28 cellular contexts compared by ENCODE assay signal in genomic region chr11:60938500-60938899, GRCh38. TPM values are rescaled to one million over a fixed set of nuclear protein-coding genes. Genes with fewer than 3 reads are reported as not detected.
DNase-seq lines count a peak whose midpoint lies in the region; ATAC-seq, FAIRE-seq and TF ChIP-seq lines count a peak whose summit lies in the region.
"Had no signal": no experiment of that assay in that cellular context is flagged by ENCODE, and none has a peak within 500 bp of the region (broad histone marks: within the 10 kb centered on the region; RNA-seq: fewer than 3 reads in every experiment).

No MANE protein-coding gene starts in this region.

- no peaks in the 10 kb centered on the region for H3K9me2 ChIP-seq in GM23338 (ENCODE audit: insufficient read depth)

- H3K79me2 ChIP-seq in GM23338 (replicated peaks; ENCODE audit: insufficient read depth) (no peaks in the 10 kb centered on the region), osteoblast (ENCODE audit: insufficient read depth, low read length) (no peaks in the 10 kb centered on the region)

- H4K20me1 ChIP-seq in GM23338 (replicated peaks; ENCODE audit: insufficient read depth) (no peaks in the 10 kb centered on the region; the same call in 1 of the 2 replicates), osteoblast (ENCODE audit: insufficient read depth, low read length) (no peaks in the 10 kb centered on the region)
- H4K20me1 ChIP-seq: BLaER1 had no signal

- H3K27me3 Mint-ChIP-seq in GM23338 (ENCODE audit: insufficient read depth, low read depth, poor library complexity) (peaks cover 9% of the 10 kb centered on the region), brain (peaks cover 3% of the 10 kb centered on the region)
- H3K27me3 Mint-ChIP-seq: CD4-positive, alpha-beta T cell had no signal

- POLR2A ChIA-PET in HEK293 (lab: Yijun Ruan, JAX), result interaction anchor here (0.6 to 1.0 kb wide), 2 partner anchors 15 to 379 kb away, joined by 3 read pairs; no protein-coding TSS in a partner anchor

- H3F3A ChIP-seq in GM23338 (replicated peaks; ENCODE audit: low read depth), result no peaks in the 10 kb centered on the region

- H3K36me3 ChIP-seq in GM23338 (ENCODE audit: insufficient read depth), result no peaks in the 10 kb centered on the region
- peaks cover 0 to 25% of the 10 kb centered on the region in 2 experiments; a peak in 1 of 3 replicates for H3K36me3 ChIP-seq in HEK293 (ENCODE audit: control insufficient read depth in 2 of 2, insufficient read depth in 1 of 2, low read length in 2 of 2)
- no peaks in the 10 kb centered on the region for H3K36me3 ChIP-seq in osteoblast (ENCODE audit: insufficient read depth, low read length)

- H3K27ac Mint-ChIP-seq in GM23338 (peak overlapping the region; percentile 6; the same call in 1 of the 2 replicates), brain (peak overlapping the region in 4 of 5 experiments; percentile 48 to 88 (median 72))
- H3K27ac Mint-ChIP-seq: CD4-positive, alpha-beta T cell; HFFc6 had no signal

- DNase-seq in GM23338 (ENCODE audit: low spot score) (no peak), osteoblast (ENCODE audit: insufficient read length, low spot score, missing footprints) (peak; percentile 84), epidermal melanocyte (ENCODE audit: insufficient read length, low spot score) (no peak), GM12891 (ENCODE audit: insufficient read length, low spot score) (no peak), NCI-H345 treated with DMSO at 0.1 percent for 48 hours (lab: John Stamatoyannopoulos, UW; ENCODE audit: unreplicated experiment) (no peak)
- DNase-seq: CD4-positive, alpha-beta T cell; COR-L47; DND-41; HFFc6; KBM-7; MM.1S; NCI-H1092; NCI-H1436; NCI-H187 treated with DMSO at 0.1 percent for 48 hours; NCI-H446 treated with DMSO at 0.1 percent for 48 hours; NCI-H526 treated with DMSO at 0.1 percent for 48 hours had no signal

- H3K4me2 ChIP-seq in GM23338 (no peak overlapping the region), osteoblast (ENCODE audit: insufficient read depth, low read length) (no peak overlapping the region)
- H3K4me2 ChIP-seq: BLaER1 had no signal

- no peak overlapping the region for H3K4me3 Mint-ChIP-seq in GM23338
- H3K4me3 Mint-ChIP-seq in brain, result no peak overlapping the region
- H3K4me3 Mint-ChIP-seq: CD4-positive, alpha-beta T cell; HFFc6 had no signal

- H3K4me3 ChIP-seq in GM23338 (no peak overlapping the region), HEK293 (ENCODE audit: low read depth, low read length) (no peak overlapping the region), osteoblast (ENCODE audit: insufficient read depth, low read length) (no peak overlapping the region)
- H3K4me3 ChIP-seq: BLaER1 had no signal

- TF ChIP-seq POLR2A in GM12891 (IDR thresholded peaks at IDR 0.05; ENCODE audit: low read depth, low read length), result no peak

- H3K36me3 Mint-ChIP-seq in GM23338 (ENCODE audit: low read depth) (peaks cover 19% of the 10 kb centered on the region), brain (peaks cover 15% of the 10 kb centered on the region)

- H3K4me1 ChIP-seq in GM23338 (ENCODE audit: insufficient read depth), result no peaks in the 10 kb centered on the region
- H3K4me1 ChIP-seq in HEK293 (ENCODE audit: control insufficient read depth, insufficient read depth, low read length), result no peaks in the 10 kb centered on the region
- H3K4me1 ChIP-seq in osteoblast (ENCODE audit: insufficient read depth, low read length), result no peaks in the 10 kb centered on the region

- no peak for FAIRE-seq in GM12891 (lab: Jason Lieb, UNC)
- FAIRE-seq: GM12892, GM19239, H1, HepG2 had no signal

- H3K27me3 ChIP-seq in GM23338 (ENCODE audit: insufficient read depth), result no peaks in the 10 kb centered on the region
- no peaks in the 10 kb centered on the region for H3K27me3 ChIP-seq in osteoblast (ENCODE audit: insufficient read depth, low read length)
- H3K27me3 ChIP-seq: BLaER1 had no signal

- TF ChIP-seq CTCF in GM23338 (conservative IDR thresholded peaks at IDR 0.05; ENCODE audit: low read depth in 2 of 2), result peak in 1 of 2 experiments; percentile 20; a peak in 1 of 4 replicates
- no peak for TF ChIP-seq CTCF in HEK293 (tag by site-specific recombination; IDR thresholded peaks at IDR 0.05)
- TF ChIP-seq CTCF in brain (conservative IDR thresholded peaks at IDR 0.05), result no peak
- TF ChIP-seq CTCF in osteoblast (IDR thresholded peaks at IDR 0.05; ENCODE audit: extremely low read depth, low read depth, low read length), result no peak

- H3K9me3 Mint-ChIP-seq in GM23338 (no peaks in the 10 kb centered on the region), brain (no peaks in the 10 kb centered on the region)
- H3K9me3 Mint-ChIP-seq: CD4-positive, alpha-beta T cell; HFFc6 had no signal

- no peak overlapping the region for H2AFZ ChIP-seq in GM23338
- no peak overlapping the region for H2AFZ ChIP-seq in osteoblast (ENCODE audit: low read length)

- ATAC-seq in GM23338, result peak; percentile 23
- ATAC-seq in GM18907 (IDR thresholded peaks at IDR 0.05; ENCODE audit: unreplicated experiment), result no peak
- ATAC-seq: HepG2, SK-N-SH treated with all-trans-retinoic acid at 6 μM for 48 hours had no signal

- no peaks in the 10 kb centered on the region for H3K9me3 ChIP-seq in HEK293 (ENCODE audit: control insufficient read depth, insufficient read depth, low read depth, low read length)
- H3K9me3 ChIP-seq in osteoblast (ENCODE audit: low read depth, low read length), result no peaks in the 10 kb centered on the region
- H3K9me3 ChIP-seq: BLaER1 had no signal

- CTCF ChIA-PET in HEK293 (lab: Yijun Ruan, JAX), result no interaction called here

- no peak overlapping the region for H3K27ac ChIP-seq in GM23338 (ENCODE audit: low read depth)
- no peak overlapping the region for H3K27ac ChIP-seq in HEK293 (ENCODE audit: extremely low read depth, low read depth, low read length)
- no peak overlapping the region for H3K27ac ChIP-seq in osteoblast (ENCODE audit: low read depth, low read length)
- H3K27ac ChIP-seq: BLaER1, HL-60, RWPE1 had no signal

- peaks cover 10% of the 10 kb centered on the region; the same call in 2 of the 3 replicates for H3K4me1 Mint-ChIP-seq in GM23338
- peaks cover 34% of the 10 kb centered on the region for H3K4me1 Mint-ChIP-seq in brain

TF ChIP-seq in GM23338, 12 proteins besides CTCF, POLR2A, EP300 and RAD21 (continues in another document):
- TF ChIP-seq EZH2 (IDR thresholded peaks at IDR 0.05; ENCODE audit: low read depth, unreplicated experiment) (no peak), ZNF114 (CRISPR knock-in tag; IDR thresholded peaks at IDR 0.05) (no peak), NANOG (IDR thresholded peaks at IDR 0.05; ENCODE audit: borderline replicate concordance) (no peak)

TF ChIP-seq in HEK293, 187 proteins besides CTCF, POLR2A, EP300 and RAD21:
- TF ChIP-seq EGR2 (tag by site-specific recombination; IDR thresholded peaks at IDR 0.05; ENCODE audit: low read depth) (peak; percentile 69), GLIS1 (tag by site-specific recombination; IDR thresholded peaks at IDR 0.05) (no peak), ZFHX2 (tag by site-specific recombination; conservative IDR thresholded peaks at IDR 0.05) (peak; percentile 62; the same call in 1 of the 2 replicates)

TF ChIP-seq in GM12891, 5 proteins besides CTCF, POLR2A, EP300 and RAD21:
- no peak for TF ChIP-seq POLR2AphosphoS5 (IDR thresholded peaks at IDR 0.05; ENCODE audit: low read depth, low read length)
- TF ChIP-seq POU2F2 (IDR thresholded peaks at IDR 0.05; ENCODE audit: low read depth, low read length), result no peak
- TF ChIP-seq SPI1 (IDR thresholded peaks at IDR 0.05; ENCODE audit: low read depth, low read length), result no peak
- TF ChIP-seq TAF1 (IDR thresholded peaks at IDR 0.05; ENCODE audit: low read depth, low read length), result no peak
- TF ChIP-seq PAX5 (IDR thresholded peaks at IDR 0.05; ENCODE audit: insufficient read depth, low read length, severe bottlenecking), result no peak

RNA-seq across cellular contexts. Expression of gene SLC15A3, which starts 13.5 kb away (rescaled TPM):
- total RNA-seq in GM23338 (2014; rRNA removed; shearing (Covaris generic)), result 15.8 and 18.9 TPM in 2 replicates
- polyA plus RNA-seq in GM23338 (2016; fragmentation: Nextera tagmentation; extraction: Ambion mirVana) (14.2 and 16.7 TPM in 2 replicates), brain (ENCODE audit: insufficient read depth, low read depth, low replicate concordance) (11.9 TPM)
- total RNA-seq in osteoblast, result 10.9 and 13.0 TPM in 2 replicates
- polyA plus RNA-seq in GM12891 (2012; ENCODE audit: low read depth, missing spikeins), result 73.0 TPM
- total RNA-seq: A673 had no signal

RNA-seq across cellular contexts. Expression of gene TMEM132A, which starts 14.2 kb away (rescaled TPM):
- total RNA-seq in GM23338 (2014; rRNA removed; shearing (Covaris generic)), result 51.9 and 96.6 TPM in 2 replicates
- polyA plus RNA-seq in GM23338 (2016; fragmentation: Nextera tagmentation; extraction: Ambion mirVana) (36.2 and 38.5 TPM in 2 replicates), brain (ENCODE audit: insufficient read depth, low read depth, low replicate concordance) (113 TPM)
- total RNA-seq in osteoblast, result 12.1 and 19.5 TPM in 2 replicates
- 7.5 TPM for polyA plus RNA-seq in GM12891 (2012; ENCODE audit: low read depth, missing spikeins)
- total RNA-seq: CD4-positive, alpha-beta T cell had no signal

RNA-seq across cellular contexts. Expression of gene TMEM109, which starts 24.5 kb away (rescaled TPM):
- total RNA-seq in GM23338 (2014; rRNA removed; shearing (Covaris generic)), result 12.1 and 17.7 TPM in 2 replicates
- polyA plus RNA-seq in GM23338 (2016; fragmentation: Nextera tagmentation; extraction: Ambion mirVana) (17.4 TPM in 2 replicates), brain (ENCODE audit: insufficient read depth, low read depth, low replicate concordance) (69.7 TPM)
- 36.6 and 38.6 TPM in 2 replicates for total RNA-seq in osteoblast
- 46.5 TPM for polyA plus RNA-seq in GM12891 (2012; ENCODE audit: low read depth, missing spikeins)

RNA-seq across cellular contexts. Expression of gene PRPF19, which starts 32.1 kb away (rescaled TPM):
- 134 and 161 TPM in 2 replicates for total RNA-seq in GM23338 (2014; rRNA removed; shearing (Covaris generic))
- polyA plus RNA-seq in GM23338 (2016; fragmentation: Nextera tagmentation; extraction: Ambion mirVana) (153 and 186 TPM in 2 replicates), brain (ENCODE audit: insufficient read depth, low read depth, low replicate concordance) (200 TPM)
- 39.8 and 46.0 TPM in 2 replicates for total RNA-seq in osteoblast
- polyA plus RNA-seq in GM12891 (2012; ENCODE audit: low read depth, missing spikeins), result 114 TPM

RNA-seq across cellular contexts. Expression of gene CD6, which starts 33.0 kb away (rescaled TPM):
- 0.49 and 1.9 TPM in 2 replicates for total RNA-seq in GM23338 (2014; rRNA removed; shearing (Covaris generic))
- polyA plus RNA-seq in GM23338 (2016; fragmentation: Nextera tagmentation; extraction: Ambion mirVana) (not detected in 2 replicates), brain (ENCODE audit: insufficient read depth, low read depth, low replicate concordance) (0.63 TPM)
- not detected in 2 replicates for total RNA-seq in osteoblast
- polyA plus RNA-seq in GM12891 (2012; ENCODE audit: low read depth, missing spikeins), result 5.0 TPM
- total RNA-seq: A673, H1, HepG2, HFFc6 had no signal
- polyA plus RNA-seq: HepG2 had no signal
